14 cellular contexts compared by ENCODE assay signal in the genomic region with DNA sequence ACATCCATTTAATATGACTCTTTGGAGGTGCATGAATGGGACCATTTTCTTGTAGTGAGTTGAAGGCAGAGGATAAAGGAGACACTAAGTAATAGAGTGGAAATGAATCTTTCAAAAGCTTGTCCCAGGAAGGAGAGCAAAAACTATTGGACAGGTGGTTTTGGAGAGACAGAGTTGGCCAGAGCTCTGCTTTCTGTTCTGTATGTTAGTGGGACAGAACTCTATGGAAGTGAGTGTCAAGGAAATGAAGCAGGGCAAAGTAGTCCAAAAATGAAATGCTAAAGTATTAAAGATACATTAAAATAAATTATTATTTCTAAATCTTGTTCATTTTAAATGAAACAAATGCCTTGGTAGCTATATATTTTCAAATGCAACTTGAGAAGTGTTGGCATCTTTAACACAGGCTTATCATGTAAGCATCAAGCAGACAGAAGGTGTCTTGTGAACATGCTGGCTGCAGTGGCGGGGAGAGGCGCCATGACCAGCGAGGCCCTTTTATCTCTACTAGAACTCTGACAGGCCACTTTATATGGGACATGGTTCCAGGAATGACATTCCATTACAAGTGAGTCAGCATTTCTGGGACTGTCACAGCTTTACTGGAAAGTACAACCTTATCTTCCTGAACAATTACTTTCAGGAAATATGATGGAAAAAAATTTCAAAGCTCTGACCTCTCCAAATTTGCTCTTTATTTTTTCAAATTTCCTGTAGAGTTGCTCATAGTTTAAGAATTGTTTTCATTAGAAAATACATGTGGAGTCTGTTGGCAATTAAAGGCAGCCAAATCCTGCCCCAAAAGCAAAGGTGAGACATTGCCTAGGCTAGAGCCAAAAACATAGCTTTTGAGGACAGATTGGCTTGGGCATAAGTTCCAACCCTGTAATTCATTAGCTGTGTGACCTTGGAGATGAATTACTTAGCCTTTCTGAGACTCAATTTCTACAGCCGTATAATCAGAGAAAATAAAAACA.
A peak's percentile ranks its signal among the peaks of the same experiment; 100 is the strongest.
DNase-seq lines count a peak whose midpoint lies in the region; ATAC-seq, FAIRE-seq and TF ChIP-seq lines count a peak whose summit lies in the region.
"Had no signal": no experiment of that assay in that cellular context is flagged by ENCODE, and none has a peak within 500 bp of the region (broad histone marks: within the 10 kb centered on the region; RNA-seq: fewer than 3 reads in every experiment).

No MANE protein-coding gene starts in this region.

- intact Hi-C loops in left cardiac atrium (cut with DNase I) (no loop called here), pancreas (cut with DNase I) (no loop called here)

- H3K4me1 Mint-ChIP-seq in stimulated activated effector memory CD8-positive, alpha-beta T cell treated with anti-CD3 and anti-CD28 coated beads, Interleukin-12 subunit alpha, Interleukin-12 subunit beta, amount 100 ng/mL, for 72 hours: no peaks in the 10 kb centered on the region
- H3K4me1 Mint-ChIP-seq: natural killer cell had no signal

- FAIRE-seq in pancreas (lab: Jason Lieb, UNC): no peak

- no peak overlapping the region for H3K27ac Mint-ChIP-seq in stimulated activated effector memory CD8-positive, alpha-beta T cell treated with anti-CD3 and anti-CD28 coated beads, Interleukin-12 subunit alpha, Interleukin-12 subunit beta, amount 100 ng/mL, for 72 hours
- H3K27ac Mint-ChIP-seq: natural killer cell had no signal

- H3K27me3 ChIP-seq in pancreas: no peaks in the 10 kb centered on the region
- H3K27me3 ChIP-seq: BE2C had no signal

- H3K36me3 ChIP-seq in pancreas: no peaks in the 10 kb centered on the region
- H3K36me3 ChIP-seq: BE2C, WERI-Rb-1 had no signal

- WGBS in pancreas, 2 donors: 17 to 22% methylated on average over 4 of the region's 4 CpGs

- TF ChIP-seq CTCF in pancreas (IDR thresholded peaks at IDR 0.05): no peak

- peaks cover 0 to 17% (median 11%) of the 10 kb centered on the region in 3 donors for H3K4me1 ChIP-seq in pancreas
- H3K4me1 ChIP-seq: BE2C had no signal

- DNase-seq in Daoy (ENCODE audit: low read depth) (peak; percentile 52), T1000 (lab: John Stamatoyannopoulos, UW) (peak; percentile 4), left cardiac atrium (peak; percentile 62), pancreas (peak in 3 of 6 donors; percentile 16 to 50 (median 29)), NCI-H524 (lab: John Stamatoyannopoulos, UW) (no peak), pons (ENCODE audit: low spot score) (no peak)
- DNase-seq in stimulated activated effector memory CD8-positive, alpha-beta T cell treated with anti-CD3 and anti-CD28 coated beads, Interleukin-12 subunit alpha, Interleukin-12 subunit beta, amount 100 ng/mL, for 72 hours (ENCODE audit: low spot score in 2 of 2): no peak
- DNase-seq: activated T-cell treated with anti-CD3 and anti-CD28 coated beads for 4 hours; BE2C; natural killer cell; RPMI8226; stimulated activated CD4-positive, alpha-beta T cell treated with anti-CD3 and anti-CD28 coated beads, Interleukin-12 subunit alpha, Interleukin-12 subunit beta, amount 100 ng/mL, for 4 hours; WERI-Rb-1 had no signal

- H3K4me3 Mint-ChIP-seq in stimulated activated effector memory CD8-positive, alpha-beta T cell treated with anti-CD3 and anti-CD28 coated beads, Interleukin-12 subunit alpha, Interleukin-12 subunit beta, amount 100 ng/mL, for 72 hours: no peak overlapping the region
- H3K4me3 Mint-ChIP-seq: natural killer cell had no signal

- ATAC-seq in left cardiac atrium (peak; percentile 93 to 96), pancreas (peak; percentile 63 to 96 (median 94)), GM21723 (IDR thresholded peaks at IDR 0.05; ENCODE audit: unreplicated experiment) (no peak)
- no peak for ATAC-seq in stimulated activated effector memory CD8-positive, alpha-beta T cell treated with anti-CD3 and anti-CD28 coated beads, Interleukin-12 subunit alpha, Interleukin-12 subunit beta, amount 100 ng/mL, for 72 hours
- ATAC-seq: natural killer cell had no signal

- no peaks in the 10 kb centered on the region for H3K9me3 Mint-ChIP-seq in stimulated activated effector memory CD8-positive, alpha-beta T cell treated with anti-CD3 and anti-CD28 coated beads, Interleukin-12 subunit alpha, Interleukin-12 subunit beta, amount 100 ng/mL, for 72 hours
- H3K9me3 Mint-ChIP-seq: natural killer cell had no signal

- H3K36me3 Mint-ChIP-seq in stimulated activated effector memory CD8-positive, alpha-beta T cell treated with anti-CD3 and anti-CD28 coated beads, Interleukin-12 subunit alpha, Interleukin-12 subunit beta, amount 100 ng/mL, for 72 hours: no peaks in the 10 kb centered on the region
- H3K36me3 Mint-ChIP-seq: natural killer cell had no signal

- no peaks in the 10 kb centered on the region for H3K9me3 ChIP-seq in pancreas
- H3K9me3 ChIP-seq: BE2C had no signal

- peak overlapping the region in 2 of 4 donors; percentile 62 to 70 for H3K27ac ChIP-seq in pancreas
- H3K27ac ChIP-seq: WERI-Rb-1 had no signal

- no peak overlapping the region for H3K4me3 ChIP-seq in pancreas

Comparison
In these comparisons a context has a peak if more than half of its experiments do, and no peak if none do; other contexts are left out.
1. DNase-seq: peak in Daoy (single experiment), T1000 (single experiment) and left cardiac atrium (single experiment); none in NCI-H524 (0 of 2), pons (single experiment) and stimulated activated effector memory CD8-positive, alpha-beta T cell treated with anti-CD3 and anti-CD28 coated beads, Interleukin-12 subunit alpha, Interleukin-12 subunit beta, amount 100 ng/mL, for 72 hours (0 of 2).
2. ATAC-seq: peak in left cardiac atrium (2 of 2) and pancreas (4 of 4); none in GM21723 (single experiment) and stimulated activated effector memory CD8-positive, alpha-beta T cell treated with anti-CD3 and anti-CD28 coated beads, Interleukin-12 subunit alpha, Interleukin-12 subunit beta, amount 100 ng/mL, for 72 hours (single experiment).